ENCODE assay signal across 9 cellular contexts in genomic region chr15:78988361-78988911, GRCh38. TPM values are rescaled to one million over a fixed set of nuclear protein-coding genes. Genes with fewer than 3 reads are reported as not detected.
DNase-seq lines count a peak whose midpoint lies in the region; FAIRE-seq and TF ChIP-seq lines count a peak whose summit lies in the region.
"Had no signal": no experiment of that assay in that cellular context is flagged by ENCODE, and none has a peak within 500 bp of the region (broad histone marks: within the 10 kb centered on the region; RNA-seq: fewer than 3 reads in every experiment).

No MANE protein-coding gene starts in this region.

- intact Hi-C loops in activated CD4-positive, alpha-beta T cell treated with anti-CD3 and anti-CD28 coated beads, Interleukin-2, amount 10 ng/mL, durations not matched to agents 24 days and 14 days (cut with micrococcal nuclease), result no loop called here
- intact Hi-C loops in transverse colon (cut with DNase I; ENCODE audit: low total_unique reads), result no loop called here

- H3K27me3 Mint-ChIP-seq in activated CD4-positive, alpha-beta T cell treated with anti-CD3 and anti-CD28 coated beads, Interleukin-2, amount 10 ng/mL, durations not matched to agents 24 days and 14 days, result peaks cover 10% of the 10 kb centered on the region

- H3K4me3 Mint-ChIP-seq in activated CD4-positive, alpha-beta T cell treated with anti-CD3 and anti-CD28 coated beads, Interleukin-2, amount 10 ng/mL, durations not matched to agents 24 days and 14 days, result no peak overlapping the region
- H3K4me3 Mint-ChIP-seq: CD4-positive, CD25-positive, alpha-beta regulatory T cell had no signal

- H3K9me3 ChIP-seq in liver (ENCODE audit: control insufficient read depth in 4 of 4, low read length in 3 of 4) (no peaks in the 10 kb centered on the region), transverse colon (no peaks in the 10 kb centered on the region)

- no peaks in the 10 kb centered on the region for H3K36me3 ChIP-seq in bronchial epithelial cell (ENCODE audit: control insufficient read depth, insufficient read depth, low read length)
- H3K36me3 ChIP-seq in liver (ENCODE audit: control insufficient read depth in 4 of 4, insufficient read depth in 3 of 4, low read depth in 1 of 4, low read length in 3 of 4), result no peaks in the 10 kb centered on the region
- no peaks in the 10 kb centered on the region for H3K36me3 ChIP-seq in transverse colon

- no peak for TF ChIP-seq RAD21 in liver (IDR thresholded peaks at IDR 0.05)

- TF ChIP-seq EP300 in transverse colon (IDR thresholded peaks at IDR 0.05; ENCODE audit: low read depth), result no peak

- H3K36me3 Mint-ChIP-seq in activated CD4-positive, alpha-beta T cell treated with anti-CD3 and anti-CD28 coated beads, Interleukin-2, amount 10 ng/mL, durations not matched to agents 24 days and 14 days (ENCODE audit: low read depth), result no peaks in the 10 kb centered on the region
- H3K36me3 Mint-ChIP-seq: CD4-positive, CD25-positive, alpha-beta regulatory T cell had no signal

- peaks cover 13% of the 10 kb centered on the region for H3K4me1 Mint-ChIP-seq in activated CD4-positive, alpha-beta T cell treated with anti-CD3 and anti-CD28 coated beads, Interleukin-2, amount 10 ng/mL, durations not matched to agents 24 days and 14 days
- H3K4me1 Mint-ChIP-seq: CD4-positive, CD25-positive, alpha-beta regulatory T cell had no signal

- in situ Hi-C loops in transverse colon (cut with MboI; ENCODE audit: low pct_ligation_motif_present in 1 of 4, low pct_unique_long_range_greater_than_20kb in 1 of 4, low sequenced_read_pairs in 3 of 4), result no loop called here

- DNase-seq in activated CD4-positive, alpha-beta T cell treated with anti-CD3 and anti-CD28 coated beads, Interleukin-2, amount 10 ng/mL, durations not matched to agents 24 days and 14 days, result peak; percentile 74
- DNase-seq in activated CD4-positive, alpha-beta T cell treated with anti-CD3 and anti-CD28 coated beads for 1 hour, result no peak
- DNase-seq in M059J (ENCODE audit: low read depth), result peak; percentile 98
- DNase-seq in bronchial epithelial cell (ENCODE audit: low read depth), result peak; percentile 99
- DNase-seq in transverse colon, result peak; percentile 67
- no peak for DNase-seq in SK-N-DZ (ENCODE audit: low spot score)
- DNase-seq in middle frontal gyrus (ENCODE audit: extremely low spot score, low spot score), result no peak
- DNase-seq: CD4-positive, CD25-positive, alpha-beta regulatory T cell had no signal

- H3K27ac ChIP-seq in liver (ENCODE audit: low read depth in 1 of 2, low read length in 2 of 2), result peak overlapping the region; percentile 21 to 36
- peak overlapping the region; percentile 65 to 69 (median 66) for H3K27ac ChIP-seq in transverse colon

- WGBS in liver, result 62% methylated on average over 7 of the region's 7 CpGs
- WGBS in transverse colon (ENCODE audit: low coverage in 1 of 2), 2 donors, result 6 to 21% methylated on average over 2 to 7 of the region's 7 CpGs

- H3K27me3 ChIP-seq in bronchial epithelial cell (ENCODE audit: control insufficient read depth, insufficient read depth, low read length), result no peaks in the 10 kb centered on the region
- no peaks in the 10 kb centered on the region for H3K27me3 ChIP-seq in liver (ENCODE audit: control insufficient read depth in 4 of 4, insufficient read depth in 4 of 4, low read length in 3 of 4)
- no peaks in the 10 kb centered on the region for H3K27me3 ChIP-seq in transverse colon

- TF ChIP-seq POLR2A in transverse colon (IDR thresholded peaks at IDR 0.05), result no peak

- TF ChIP-seq CTCF in bronchial epithelial cell (IDR thresholded peaks at IDR 0.05; ENCODE audit: insufficient read depth, low read length, severe bottlenecking) (no peak), liver (IDR thresholded peaks at IDR 0.05; ENCODE audit: low read depth, low read length, missing input control) (no peak), transverse colon (IDR thresholded peaks at IDR 0.05) (no peak)

- H3K27ac Mint-ChIP-seq in activated CD4-positive, alpha-beta T cell treated with anti-CD3 and anti-CD28 coated beads, Interleukin-2, amount 10 ng/mL, durations not matched to agents 24 days and 14 days, result peak overlapping the region; percentile 27
- H3K27ac Mint-ChIP-seq: CD4-positive, CD25-positive, alpha-beta regulatory T cell had no signal

- H3K9ac ChIP-seq in liver (ENCODE audit: low read depth in 1 of 2, low read length in 2 of 2), result no peak overlapping the region

- H3K4me1 ChIP-seq in liver (ENCODE audit: control insufficient read depth in 4 of 4, insufficient read depth in 4 of 4, low read length in 3 of 4) (peaks cover 0 to 4% (median 0%) of the 10 kb centered on the region in 4 donors), transverse colon (peaks cover 5 to 27% (median 10%) of the 10 kb centered on the region in 4 donors)

- no peaks in the 10 kb centered on the region for H3K9me3 Mint-ChIP-seq in activated CD4-positive, alpha-beta T cell treated with anti-CD3 and anti-CD28 coated beads, Interleukin-2, amount 10 ng/mL, durations not matched to agents 24 days and 14 days
- H3K9me3 Mint-ChIP-seq: CD4-positive, CD25-positive, alpha-beta regulatory T cell had no signal

- no peak overlapping the region for H3K4me3 ChIP-seq in bronchial epithelial cell (ENCODE audit: low read depth, low read length)
- no peak overlapping the region for H3K4me3 ChIP-seq in liver (ENCODE audit: low read depth in 1 of 3, low read length in 3 of 3)
- H3K4me3 ChIP-seq in transverse colon, result no peak overlapping the region

- FAIRE-seq in bronchial epithelial cell (lab: Jason Lieb, UNC), result peak; percentile 32

TF ChIP-seq in liver, 16 proteins besides CTCF, POLR2A, EP300 and RAD21:
- no peak for TF ChIP-seq GABPA (IDR thresholded peaks at IDR 0.05 in 1 of 2, conservative IDR thresholded peaks at IDR 0.05 in 1 of 2)
- no peak for TF ChIP-seq NR2F2 (IDR thresholded peaks at IDR 0.05)
- TF ChIP-seq FOXA1 (IDR thresholded peaks at IDR 0.05), result no peak
- TF ChIP-seq EGR1 (IDR thresholded peaks at IDR 0.05; ENCODE audit: low read depth in 2 of 2), result no peak
- no peak for TF ChIP-seq RXRA (IDR thresholded peaks at IDR 0.05)
- TF ChIP-seq TAF1 (conservative IDR thresholded peaks at IDR 0.05), result no peak
- TF ChIP-seq MAX (IDR thresholded peaks at IDR 0.05), result peak; percentile 36
- TF ChIP-seq HNF4A (conservative IDR thresholded peaks at IDR 0.05), result peak in 1 of 2 donors; percentile 6
- peak; percentile 10 for TF ChIP-seq SP1 (IDR thresholded peaks at IDR 0.05)
- TF ChIP-seq JUND (IDR thresholded peaks at IDR 0.05), result peak in 1 of 2 donors; percentile 46
- TF ChIP-seq FOXA2 (IDR thresholded peaks at IDR 0.05), result no peak
- no peak for TF ChIP-seq HNF4G (IDR thresholded peaks at IDR 0.05)
- TF ChIP-seq YY1 (IDR thresholded peaks at IDR 0.05), result no peak

RNA-seq across cellular contexts. Expression of gene CTSH, which starts 43.6 kb away (rescaled TPM):
- 40.5 and 43.9 TPM in 2 replicates for total RNA-seq in activated CD4-positive, alpha-beta T cell treated with anti-CD3 and anti-CD28 coated beads, Interleukin-2, amount 10 ng/mL, durations not matched to agents 24 days and 14 days
- 45.5 and 95.4 TPM in 2 replicates for total RNA-seq in M059J (2014; rRNA removed; shearing (Covaris generic))
- total RNA-seq in bronchial epithelial cell, result 47.5 and 75.8 TPM in 2 replicates
- total RNA-seq in liver, result 10 to 100 TPM; 46.3 to 73.3 TPM
- polyA plus RNA-seq in liver, result 100 to 1,000 TPM; 118 to 162 TPM
- total RNA-seq in transverse colon, result 10 to 100 TPM in 3 of 4 donors, 1 to 10 TPM in 1; 8.6 to 70.2 (median 41.0) TPM
- 19.3 and 36.2 TPM in 2 replicates for polyA plus RNA-seq in SK-N-DZ (2014; cell fraction: cytosol; rRNA removed)
- 19.5 and 40.3 TPM in 2 replicates for polyA plus RNA-seq in SK-N-DZ (2014; cell fraction: nucleus; rRNA removed)

Comparison
In these comparisons a context has a peak if more than half of its experiments do, and no peak if none do; other contexts are left out.
1. DNase-seq: peak in activated CD4-positive, alpha-beta T cell treated with anti-CD3 and anti-CD28 coated beads, Interleukin-2, amount 10 ng/mL, durations not matched to agents 24 days and 14 days (single experiment), M059J (single experiment), bronchial epithelial cell (single experiment) and transverse colon (single experiment); none in activated CD4-positive, alpha-beta T cell treated with anti-CD3 and anti-CD28 coated beads for 1 hour (single experiment), SK-N-DZ (single experiment) and middle frontal gyrus (single experiment).